10 cellular contexts compared by ENCODE assay signal in the genomic region with DNA sequence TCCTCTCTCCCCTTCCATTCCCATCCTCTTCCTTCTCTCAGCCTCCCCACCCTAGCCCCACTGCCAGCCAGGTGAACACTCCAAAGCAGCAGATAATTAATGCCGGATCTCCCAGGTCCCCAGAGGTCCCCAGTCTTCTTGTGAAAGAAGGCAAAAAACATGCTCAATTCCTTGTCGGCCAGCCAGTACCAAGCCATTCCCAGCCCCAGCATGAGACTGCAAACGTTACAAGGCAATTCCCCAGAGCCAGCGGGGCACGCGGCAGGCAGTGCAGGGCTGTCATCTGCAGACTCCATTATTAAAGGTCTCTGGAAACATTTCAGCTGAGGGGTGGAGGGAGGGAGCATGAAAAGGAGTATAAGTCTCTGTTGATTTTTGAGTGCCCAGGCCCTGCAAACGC.
DNase-seq lines count a peak whose midpoint lies in the region; ATAC-seq and TF ChIP-seq lines count a peak whose summit lies in the region.
"Had no signal": no experiment of that assay in that cellular context is flagged by ENCODE, and none has a peak within 500 bp of the region (broad histone marks: within the 10 kb centered on the region; RNA-seq: fewer than 3 reads in every experiment).

No MANE protein-coding gene starts in this region.

- no peak for TF ChIP-seq POLR2A in Peyer's patch (IDR thresholded peaks at IDR 0.05)
- no peak for TF ChIP-seq POLR2A in sigmoid colon (IDR thresholded peaks at IDR 0.05)

- ATAC-seq in left ventricle myocardium superior = no peak
- ATAC-seq: activated T-cell treated with anti-CD3 and anti-CD28 coated beads, Interleukin-2, amount 50 U/mL, for 72 hours had no signal

- H3K36me3 ChIP-seq in H7 (replicated peaks; ENCODE audit: control insufficient read depth, insufficient read depth, low read length) (no peaks in the 10 kb centered on the region), Peyer's patch (no peaks in the 10 kb centered on the region), sigmoid colon (no peaks in the 10 kb centered on the region)

- TF ChIP-seq EP300 in sigmoid colon (IDR thresholded peaks at IDR 0.05) = no peak

- TF ChIP-seq CTCF in Peyer's patch (IDR thresholded peaks at IDR 0.05) (no peak), sigmoid colon (IDR thresholded peaks at IDR 0.05) (no peak)

- H3K27ac ChIP-seq in Peyer's patch (peak overlapping the region in 3 of 4 donors; percentile 66 to 84 (median 74)), sigmoid colon (peak overlapping the region; percentile 80 to 94 (median 92))

- no peak overlapping the region for H3K4me3 ChIP-seq in H7 (ENCODE audit: insufficient read depth, low read depth, low read length)
- H3K4me3 ChIP-seq in Peyer's patch = no peak overlapping the region
- no peak overlapping the region for H3K4me3 ChIP-seq in sigmoid colon

- intact Hi-C loops in left ventricle myocardium superior (cut with micrococcal nuclease) (no loop called here), sigmoid colon (cut with DNase I) (loop anchor here (1.0 kb wide), 1 partner anchor 106 kb away; no protein-coding TSS in a partner anchor)

- 64 to 81% methylated on average over 7 of the region's 7 CpGs for WGBS in sigmoid colon, 2 donors

- H3K4me1 ChIP-seq in Peyer's patch (peaks cover 7 to 51% (median 17%) of the 10 kb centered on the region in 4 donors), sigmoid colon (peaks cover 0 to 83% (median 76%) of the 10 kb centered on the region in 4 donors)

- H3K9me3 ChIP-seq in Peyer's patch = no peaks in the 10 kb centered on the region
- H3K9me3 ChIP-seq in sigmoid colon = no peaks in the 10 kb centered on the region

- DNase-seq in H7 = peak; percentile 69
- no peak for DNase-seq in Peyer's patch
- peak; percentile 44 for DNase-seq in left ventricle myocardium superior
- DNase-seq in sigmoid colon = peak; percentile 88
- DNase-seq in T1000 (lab: John Stamatoyannopoulos, UW) = no peak
- DNase-seq in stimulated activated CD8-positive, alpha-beta memory T cell treated with anti-CD3 and anti-CD28 coated beads, Interleukin-4, amount 100 ng/mL, for 48 hours = no peak
- no peak for DNase-seq in HuH-7 (ENCODE audit: low spot score)
- no peak for DNase-seq in NCI-H82 treated with DMSO at 0.1 percent for 48 hours (lab: John Stamatoyannopoulos, UW; ENCODE audit: unreplicated experiment)
- DNase-seq: activated T-cell treated with anti-CD3 and anti-CD28 coated beads, Interleukin-2, amount 50 U/mL, for 72 hours; DND-41 had no signal

- no peaks in the 10 kb centered on the region for H3K27me3 ChIP-seq in H7 (ENCODE audit: control insufficient read depth, insufficient read depth, low read length)
- H3K27me3 ChIP-seq in Peyer's patch = no peaks in the 10 kb centered on the region
- no peaks in the 10 kb centered on the region for H3K27me3 ChIP-seq in sigmoid colon

Comparison
In these comparisons a context has a peak if more than half of its experiments do, and no peak if none do; other contexts are left out.
1. DNase-seq: peak in H7 (single experiment), left ventricle myocardium superior (single experiment) and sigmoid colon (single experiment); none in Peyer's patch (0 of 3), T1000 (single experiment), stimulated activated CD8-positive, alpha-beta memory T cell treated with anti-CD3 and anti-CD28 coated beads, Interleukin-4, amount 100 ng/mL, for 48 hours (single experiment), HuH-7 (single experiment) and NCI-H82 treated with DMSO at 0.1 percent for 48 hours (single experiment).